In the genomic region with DNA sequence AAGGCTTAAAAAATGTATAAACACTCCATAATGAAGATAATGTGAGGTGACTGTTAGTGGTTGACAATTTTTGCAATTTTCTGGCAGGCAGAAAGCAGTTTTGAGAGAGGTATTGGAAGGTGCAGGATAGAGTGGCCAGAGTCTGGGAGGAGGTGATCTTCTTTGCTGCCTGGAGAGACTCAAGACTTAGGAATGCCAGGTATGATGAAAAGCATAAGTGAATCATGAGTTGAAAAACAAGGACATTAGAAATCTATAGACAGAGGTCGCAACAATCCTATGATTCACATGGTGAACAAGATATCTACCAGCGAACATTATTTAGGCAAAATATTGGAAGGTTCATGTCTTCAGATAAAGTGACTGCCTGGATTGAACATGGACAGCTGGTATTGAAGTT, we compare ENCODE assay signal across 22 cellular contexts.
DNase-seq lines count a peak whose midpoint lies in the region; ATAC-seq and TF ChIP-seq lines count a peak whose summit lies in the region.
"Had no signal": no experiment of that assay in that cellular context is flagged by ENCODE, and none has a peak within 500 bp of the region (broad histone marks: within the 10 kb centered on the region; RNA-seq: fewer than 3 reads in every experiment).

No MANE protein-coding gene starts in this region.

- no peaks in the 10 kb centered on the region for H3K36me3 ChIP-seq in iPS-18a (ENCODE audit: control insufficient read depth, low read depth, low read length)
- H3K36me3 ChIP-seq: BLaER1 treated with 17β-estradiol and CSF1 and Interleukin-3, amounts not matched to agents 10 nM and 100 nM; neutrophil; Peyer's patch; thoracic aorta had no signal

- DNase-seq in AG10803 (ENCODE audit: low read depth) = peak; percentile 5
- DNase-seq in HT1080 (ENCODE audit: low read depth) = peak; percentile 57
- no peak for DNase-seq in NCI-H446 (lab: John Stamatoyannopoulos, UW)
- no peak for DNase-seq in H4 (ENCODE audit: low spot score)
- DNase-seq: activated CD8-positive, alpha-beta memory T cell treated with anti-CD3 and anti-CD28 coated beads, Interleukin-2, amount 50 U/mL, for 48 hours; activated gamma-delta T cell treated with Interleukin-2 at 50 U/mL for 16 hours; anterior cingulate cortex; DMS153; endodermal cell; NCI-H1105; NCI-H774; Peyer's patch; retina had no signal

- H3K9ac ChIP-seq in iPS-18a (ENCODE audit: low read length) = no peak overlapping the region
- H3K9ac ChIP-seq: BLaER1 treated with 17β-estradiol and CSF1 and Interleukin-3, amounts not matched to agents 10 nM and 100 nM; KMS-11 had no signal

- no peaks in the 10 kb centered on the region for H3K9me3 ChIP-seq in iPS-18a (ENCODE audit: control insufficient read depth, low read depth, low read length)
- H3K9me3 ChIP-seq: neutrophil, Peyer's patch, thoracic aorta had no signal

- H3K4me3 ChIP-seq in AG10803 (ENCODE audit: low read length) (no peak overlapping the region), iPS-18a (ENCODE audit: low read length) (no peak overlapping the region)
- H3K4me3 ChIP-seq: BLaER1 treated with 17β-estradiol and CSF1 and Interleukin-3, amounts not matched to agents 10 nM and 100 nM; Peyer's patch; thoracic aorta had no signal

- peak; percentile 71 for ATAC-seq in SK-N-SH treated with all-trans-retinoic acid at 6 μM for 48 hours
- ATAC-seq in GM19463 (IDR thresholded peaks at IDR 0.05; ENCODE audit: unreplicated experiment) = no peak
- no peak for ATAC-seq in HG03095 (IDR thresholded peaks at IDR 0.05; ENCODE audit: unreplicated experiment)
- ATAC-seq: stimulated activated effector memory CD8-positive, alpha-beta T cell treated with anti-CD3 and anti-CD28 coated beads, Interleukin-12 subunit alpha, Interleukin-12 subunit beta, amount 100 ng/mL, for 72 hours had no signal

- peaks cover 15% of the 10 kb centered on the region for H3K4me1 ChIP-seq in iPS-18a (ENCODE audit: control insufficient read depth, low read depth, low read length)
- H3K4me1 ChIP-seq: BLaER1 treated with 17β-estradiol and CSF1 and Interleukin-3, amounts not matched to agents 10 nM and 100 nM; Peyer's patch had no signal

- TF ChIP-seq CTCF in AG10803 (conservative IDR thresholded peaks at IDR 0.05; ENCODE audit: low read length) = no peak

- H3K27ac ChIP-seq in iPS-18a (ENCODE audit: low read length) = peak overlapping the region; percentile 20
- H3K27ac ChIP-seq: BLaER1 treated with 17β-estradiol and CSF1 and Interleukin-3, amounts not matched to agents 10 nM and 100 nM; KMS-11; neutrophil; Peyer's patch; thoracic aorta had no signal

- H3K27me3 ChIP-seq in iPS-18a (ENCODE audit: control insufficient read depth, insufficient read depth, low read length) = no peaks in the 10 kb centered on the region
- H3K27me3 ChIP-seq: BLaER1 treated with 17β-estradiol and CSF1 and Interleukin-3, amounts not matched to agents 10 nM and 100 nM; neutrophil; Peyer's patch had no signal

TF ChIP-seq in SK-N-SH treated with all-trans-retinoic acid at 6 μM for 48 hours, 23 proteins besides CTCF, POLR2A, EP300 and RAD21:
- TF ChIP-seq ZNF70 (CRISPR knock-in tag; IDR thresholded peaks at IDR 0.05) (no peak), TCF4 (CRISPR knock-in tag; IDR thresholded peaks at IDR 0.05; ENCODE audit: borderline replicate concordance) (no peak)

Comparison
In these comparisons a context has a peak if more than half of its experiments do, and no peak if none do; other contexts are left out.
1. DNase-seq: peak in AG10803 (single experiment) and HT1080 (single experiment); none in NCI-H446 (0 of 2) and H4 (single experiment).